In the genomic region with DNA sequence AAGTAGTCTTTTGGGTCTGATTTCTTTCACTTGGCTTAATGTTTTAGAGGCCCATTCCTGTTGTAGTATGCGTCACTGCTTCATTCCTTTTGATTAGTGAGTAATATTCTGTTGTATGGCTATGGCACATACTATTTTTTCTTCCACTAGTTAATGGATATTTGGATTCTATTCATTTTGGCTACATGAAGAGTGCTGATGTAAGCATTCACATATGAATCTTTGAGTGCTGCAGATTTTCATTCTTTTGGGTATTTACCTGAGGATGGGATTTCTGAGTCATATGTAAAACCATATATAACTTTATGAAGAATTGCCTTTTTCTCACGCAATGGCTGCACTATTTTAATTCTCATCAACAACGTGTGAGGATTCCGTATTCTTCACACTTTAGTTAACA, we compare ENCODE assay signal across 11 cellular contexts.
"Had no signal": no experiment of that assay in that cellular context is flagged by ENCODE, and none has a peak within 500 bp of the region (broad histone marks: within the 10 kb centered on the region; RNA-seq: fewer than 3 reads in every experiment).

No MANE protein-coding gene starts in this region.

- H3K4me1 Mint-ChIP-seq: GM23338, H9 had no signal

- H3K4me2 ChIP-seq: GM23338 had no signal

- H3K4me3 ChIP-seq: GM23248, GM23338, HAP-1 had no signal

- H2AFZ ChIP-seq: GM23248, GM23338 had no signal

- H3K27ac ChIP-seq: GM23248 had no signal

- H3K36me3 ChIP-seq: HAP-1 had no signal

- H3K4me3 Mint-ChIP-seq: GM23338, H9, HFFc6 had no signal

- ATAC-seq: GM23338, HCT116 had no signal

- H3K9ac ChIP-seq: GM23248 had no signal

- DNase-seq: GM23248, GOT3, H7, H9, HCEC 1CT, HFFc6 had no signal

- H3K27ac Mint-ChIP-seq: GM23338, H9, HFFc6 had no signal

- FAIRE-seq: H1, H54 had no signal

- H3K4me1 ChIP-seq: HAP-1 had no signal

- H3K9me3 ChIP-seq: HAP-1 had no signal
